Comparison of ENCODE assay signal across 8 cellular contexts in the genomic region with DNA sequence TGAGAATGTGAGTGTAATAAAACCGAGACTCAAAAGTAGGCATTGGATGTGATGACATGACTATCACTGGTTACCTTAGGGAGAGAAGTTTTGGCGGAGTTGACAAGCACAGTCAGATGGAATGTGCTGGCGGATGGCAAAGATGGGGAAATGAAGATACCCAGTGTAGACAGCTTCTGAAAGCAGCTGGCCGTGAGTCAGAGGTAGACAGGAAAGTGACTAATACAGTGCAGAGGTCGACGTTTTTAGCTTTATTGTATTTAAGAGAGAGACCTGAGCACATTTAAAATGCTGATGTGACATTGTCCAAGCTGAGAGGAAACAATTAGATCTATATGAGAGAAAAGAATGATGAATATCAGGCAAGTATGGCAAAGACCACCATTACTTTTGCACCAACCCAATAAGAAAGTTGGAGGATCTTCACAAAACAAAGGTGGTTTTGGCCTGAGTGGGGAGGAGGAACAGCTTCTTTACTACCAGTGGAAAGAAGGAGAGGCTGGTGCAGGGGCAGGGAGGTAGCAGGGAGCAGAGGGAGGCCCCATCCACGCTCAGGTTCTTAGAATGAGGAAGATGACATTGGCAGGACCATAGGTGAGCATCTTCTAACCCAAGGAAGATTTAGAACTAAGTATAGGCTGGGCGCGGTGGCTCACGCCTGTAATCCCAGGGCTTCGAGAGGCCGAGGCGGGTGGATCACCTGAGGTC. TPM values are rescaled to one million over a fixed set of nuclear protein-coding genes. Genes with fewer than 3 reads are reported as not detected.
DNase-seq lines count a peak whose midpoint lies in the region; ATAC-seq, FAIRE-seq and TF ChIP-seq lines count a peak whose summit lies in the region.

No MANE protein-coding gene starts in this region.

- peak; percentile 40 for FAIRE-seq in bronchial epithelial cell (lab: Jason Lieb, UNC)

- DNase-seq in Kasumi-1 (lab: John Stamatoyannopoulos, UW) (peak; percentile 82 to 89), bronchial epithelial cell (ENCODE audit: low read depth) (peak; percentile 91), NCI-H526 treated with DMSO at 0.1 percent for 48 hours (lab: John Stamatoyannopoulos, UW) (no peak), GM19238 (ENCODE audit: insufficient read length, low spot score) (no peak)
- peak; percentile 73 for DNase-seq in stimulated activated CD4-positive, alpha-beta T cell treated with anti-CD3 and anti-CD28 coated beads, Interleukin-15, amount 100 ng/mL, for 24 hours

- peak; percentile 66 for ATAC-seq in GM18505 (IDR thresholded peaks at IDR 0.05; ENCODE audit: unreplicated experiment)
- ATAC-seq in GM21526 (IDR thresholded peaks at IDR 0.05; ENCODE audit: low FRiP score, unreplicated experiment): no peak
- ATAC-seq in HG02885 (IDR thresholded peaks at IDR 0.05; ENCODE audit: poor library complexity, unreplicated experiment): no peak

- H3K4me3 ChIP-seq in bronchial epithelial cell (ENCODE audit: low read depth, low read length): no peak overlapping the region

- no peaks in the 10 kb centered on the region for H3K27me3 ChIP-seq in bronchial epithelial cell (ENCODE audit: control insufficient read depth, insufficient read depth, low read length)

- no peak for TF ChIP-seq POLR2A in GM18505 (IDR thresholded peaks at IDR 0.05; ENCODE audit: borderline replicate concordance, extremely low read depth, insufficient read depth, insufficient read length)

- no peak for TF ChIP-seq CTCF in bronchial epithelial cell (IDR thresholded peaks at IDR 0.05; ENCODE audit: insufficient read depth, low read length, severe bottlenecking)

- H3K36me3 ChIP-seq in bronchial epithelial cell (ENCODE audit: control insufficient read depth, insufficient read depth, low read length): no peaks in the 10 kb centered on the region

RNA-seq across cellular contexts. Expression of gene KCNIP1, which starts 36.7 kb away (rescaled TPM):
- under 0.01 TPM in 1 of 2 replicates, not detected in the other for total RNA-seq in bronchial epithelial cell

Comparison
In these comparisons a context has a peak if more than half of its experiments do, and no peak if none do; other contexts are left out.
1. DNase-seq: peak in Kasumi-1 (2 of 2), bronchial epithelial cell (single experiment) and stimulated activated CD4-positive, alpha-beta T cell treated with anti-CD3 and anti-CD28 coated beads, Interleukin-15, amount 100 ng/mL, for 24 hours (single experiment); none in NCI-H526 treated with DMSO at 0.1 percent for 48 hours (single experiment) and GM19238 (single experiment).